23 cellular contexts compared by ENCODE assay signal in genomic region chr2:63981702-63982103, GRCh38.
"Had no signal": no experiment of that assay in that cellular context is flagged by ENCODE, and none has a peak within 500 bp of the region (broad histone marks: within the 10 kb centered on the region; RNA-seq: fewer than 3 reads in every experiment).

No MANE protein-coding gene starts in this region.

- H3K4me1 Mint-ChIP-seq: neural progenitor cell had no signal

- H3K9me3 Mint-ChIP-seq: immature natural killer cell; memory B cell; natural killer cell treated with Interleukin-12 subunit alpha and Interleukin-12 subunit beta and Interleukin-15 and Interleukin-18, amount 100 ng/mL, for 72 hours; neural progenitor cell; stimulated activated memory B cell treated with anti-CD40 and anti-IgM and Interleukin-4, amounts not matched to agents 10 μg/mL and 1 μg/mL and 100 μg/mL, for 72 hours; stimulated activated naive CD8-positive, alpha-beta T cell treated with anti-CD3 and anti-CD28 coated beads, Interleukin-15, Interleukin-2, amounts not matched to agents 100 ng/mL and 50 ng/mL, for 24 hours had no signal

- ATAC-seq: foreskin keratinocyte; lower lobe of right lung; natural killer cell treated with Interleukin-12 subunit alpha and Interleukin-12 subunit beta and Interleukin-15 and Interleukin-18, amount 100 ng/mL, for 72 hours; pancreas; psoas muscle; stimulated activated memory B cell treated with anti-CD40 and anti-IgM and Interleukin-4, amounts not matched to agents 10 μg/mL and 1 μg/mL and 100 μg/mL, for 72 hours had no signal

- H3K27ac Mint-ChIP-seq: endodermal cell; memory B cell; mesothelial cell of epicardium; natural killer cell treated with Interleukin-12 subunit alpha and Interleukin-12 subunit beta and Interleukin-15 and Interleukin-18, amount 100 ng/mL, for 72 hours; neural progenitor cell; stimulated activated memory B cell treated with anti-CD40 and anti-IgM and Interleukin-4, amounts not matched to agents 10 μg/mL and 1 μg/mL and 100 μg/mL, for 72 hours; stimulated activated naive CD8-positive, alpha-beta T cell treated with anti-CD3 and anti-CD28 coated beads, Interleukin-15, Interleukin-2, amounts not matched to agents 100 ng/mL and 50 ng/mL, for 24 hours had no signal

- DNase-seq: effector CD4-positive, alpha-beta T cell; endodermal cell; erythroblast; foreskin keratinocyte; immature natural killer cell; left ventricle myocardium inferior; lower lobe of right lung; nucleus accumbens; pancreas; psoas muscle; retina; right lobe of liver; stimulated activated CD4-positive, alpha-beta T cell treated with anti-CD3 and anti-CD28 coated beads, Interleukin-15, amount 100 ng/mL, for 24 hours; stimulated activated CD4-positive, alpha-beta T cell treated with anti-CD3 and anti-CD28 coated beads, Interleukin-1b, Interleukin-23, amount 100 ng/mL, for 48 hours; stimulated activated CD4-positive, alpha-beta T cell treated with anti-CD3 and anti-CD28 coated beads, Interleukin-4, amount 100 ng/mL, for 24 hours; tibial artery; upper lobe of left lung had no signal

- H3K4me3 Mint-ChIP-seq: endodermal cell; immature natural killer cell; memory B cell; mesothelial cell of epicardium; natural killer cell treated with Interleukin-12 subunit alpha and Interleukin-12 subunit beta and Interleukin-15 and Interleukin-18, amount 100 ng/mL, for 72 hours; neural progenitor cell; stimulated activated memory B cell treated with anti-CD40 and anti-IgM and Interleukin-4, amounts not matched to agents 10 μg/mL and 1 μg/mL and 100 μg/mL, for 72 hours; stimulated activated naive CD8-positive, alpha-beta T cell treated with anti-CD3 and anti-CD28 coated beads, Interleukin-15, Interleukin-2, amounts not matched to agents 100 ng/mL and 50 ng/mL, for 24 hours had no signal

- H3K27me3 Mint-ChIP-seq: memory B cell; natural killer cell treated with Interleukin-12 subunit alpha and Interleukin-12 subunit beta and Interleukin-15 and Interleukin-18, amount 100 ng/mL, for 72 hours; stimulated activated memory B cell treated with anti-CD40 and anti-IgM and Interleukin-4, amounts not matched to agents 10 μg/mL and 1 μg/mL and 100 μg/mL, for 72 hours; stimulated activated naive CD8-positive, alpha-beta T cell treated with anti-CD3 and anti-CD28 coated beads, Interleukin-15, Interleukin-2, amounts not matched to agents 100 ng/mL and 50 ng/mL, for 24 hours had no signal
